12 cellular contexts compared by ENCODE assay signal in the genomic region with DNA sequence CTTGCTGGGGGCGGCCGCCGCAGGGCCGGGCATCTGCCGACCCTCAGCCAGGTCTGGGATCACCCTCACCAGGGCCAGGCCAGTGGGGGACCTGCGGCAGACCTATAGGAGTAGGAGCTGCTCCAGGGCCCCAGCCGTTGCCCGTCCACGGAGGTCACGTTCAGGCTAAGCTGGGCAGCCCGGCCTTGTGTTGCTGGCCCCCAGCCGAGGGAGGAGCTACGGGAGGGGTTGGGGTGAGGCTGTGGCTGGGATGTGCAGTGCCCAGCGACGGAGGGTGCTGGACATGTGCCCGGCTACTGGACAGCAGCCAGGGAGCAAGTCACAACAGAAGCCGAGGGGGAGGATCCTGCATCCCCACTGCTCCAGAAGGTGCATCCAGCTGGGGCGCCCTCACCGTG. TPM values are rescaled to one million over a fixed set of nuclear protein-coding genes. Genes with fewer than 3 reads are reported as not detected.
DNase-seq lines count a peak whose midpoint lies in the region; ATAC-seq and TF ChIP-seq lines count a peak whose summit lies in the region.
"Had no signal": no experiment of that assay in that cellular context is flagged by ENCODE, and none has a peak within 500 bp of the region (broad histone marks: within the 10 kb centered on the region; RNA-seq: fewer than 3 reads in every experiment).

No MANE protein-coding gene starts in this region.

- H3K9me3 ChIP-seq in HCT116 (ENCODE audit: control insufficient read depth in 1 of 2, insufficient read depth in 1 of 2, low read depth in 1 of 2, low read length in 2 of 2) (no peaks in the 10 kb centered on the region), SJCRH30 (replicated peaks) (no peaks in the 10 kb centered on the region)

- H2AFZ ChIP-seq in HCT116 (ENCODE audit: low read depth, low read length, poor library complexity, severe bottlenecking) = no peak overlapping the region

- POLR2A ChIA-PET in HCT116 (lab: Charles Lee) = no interaction called here

- TF ChIP-seq RAD21 in HCT116 (IDR thresholded peaks at IDR 0.05; ENCODE audit: low read depth) = no peak

- H4K20me1 ChIP-seq in HCT116 (ENCODE audit: insufficient read depth) = no peaks in the 10 kb centered on the region

- RAD21 ChIA-PET in HCT116 (lab: Charles Lee; ENCODE audit: low non-redundant PET in 1 of 2, low total read pairs in 2 of 2, uncharacterized antibody in 2 of 2, unreplicated experiment in 2 of 2) = no interaction called here

- H3K9me2 ChIP-seq in HCT116 (ENCODE audit: insufficient read depth) = no peaks in the 10 kb centered on the region

- no TSS peak for BruUV-seq in HCT116 (replicated peaks; lab: Mats Ljungman, UMichigan)

- peak overlapping the region; percentile 78 for H3K4me2 ChIP-seq in HCT116 (ENCODE audit: low read length)

- peak overlapping the region; percentile 54; the same call in 1 of the 2 replicates for H3K27ac ChIP-seq in HCT116 (ENCODE audit: low read depth, low read length)
- H3K27ac ChIP-seq in SJCRH30 = peak overlapping the region; percentile 20; the same call in 1 of the 2 replicates

- no peak for TF ChIP-seq CTCF in HCT116 (IDR thresholded peaks at IDR 0.05 in 2 of 3, conservative IDR thresholded peaks at IDR 0.05 in 1 of 3; ENCODE audit: borderline replicate concordance in 1 of 3, insufficient read depth in 1 of 3, low read depth in 2 of 3, low read length in 2 of 3)
- TF ChIP-seq CTCF in retinal pigment epithelial cell (conservative IDR thresholded peaks at IDR 0.05; ENCODE audit: low read depth, low read length) = no peak
- TF ChIP-seq CTCF in foreskin fibroblast (IDR thresholded peaks at IDR 0.05; ENCODE audit: low read depth, low read length) = no peak

- DNase-seq in HCT116 (ENCODE audit: low read depth, low spot score) = no peak
- DNase-seq in SJCRH30 = peak; percentile 37 to 47
- DNase-seq in left cardiac atrium = peak; percentile 69
- peak; percentile 23 for DNase-seq in retinal pigment epithelial cell (ENCODE audit: low read depth)
- DNase-seq in foreskin fibroblast = no peak
- DNase-seq: CD4-positive, CD25-positive, alpha-beta regulatory T cell; T-cell had no signal

- intact Hi-C loops in HCT116 (cut with micrococcal nuclease) = loop anchor here (10.0 kb wide), 3 partner anchors 157 to 717 kb away; a partner anchor contains a TSS
- intact Hi-C loops in left cardiac atrium (cut with DNase I) = loop anchor here in 1 of 2 donors (10.0 kb wide), 2 partner anchors 237 to 483 kb away; no protein-coding TSS in a partner anchor

- H3K36me3 ChIP-seq in HCT116 (ENCODE audit: control insufficient read depth in 1 of 2, insufficient read depth in 2 of 2, low read length in 2 of 2) (no peaks in the 10 kb centered on the region), SJCRH30 (no peaks in the 10 kb centered on the region)

- H3K4me3 ChIP-seq in HCT116 (replicated peaks in 1 of 2; ENCODE audit: low read depth in 1 of 2, low read length in 2 of 2) (no peak overlapping the region), SJCRH30 (no peak overlapping the region), retinal pigment epithelial cell (ENCODE audit: low read length) (no peak overlapping the region), foreskin fibroblast (ENCODE audit: low read depth in 1 of 2, low read length in 2 of 2) (no peak overlapping the region)

- no peak for TF ChIP-seq POLR2A in HCT116 (IDR thresholded peaks at IDR 0.05; ENCODE audit: borderline replicate concordance, extremely low read depth, insufficient read depth, insufficient read length)

- peaks cover 14 to 22% of the 10 kb centered on the region in 2 experiments for H3K4me1 ChIP-seq in HCT116 (ENCODE audit: control insufficient read depth in 1 of 2, insufficient read depth in 2 of 2, low read length in 2 of 2)
- H3K4me1 ChIP-seq in SJCRH30 = peaks cover 9% of the 10 kb centered on the region

- H3K27me3 ChIP-seq in HCT116 (ENCODE audit: insufficient read depth, low read length) (no peaks in the 10 kb centered on the region), SJCRH30 (no peaks in the 10 kb centered on the region)

- peak overlapping the region; percentile 41 for H3K9ac ChIP-seq in HCT116 (ENCODE audit: low read length)

- H3K79me2 ChIP-seq in HCT116 (ENCODE audit: insufficient read depth, low read length) = no peaks in the 10 kb centered on the region

- 0 out of 2 replicates have a peak, but pooled peaks have one; percentile 15 for ATAC-seq in HCT116
- ATAC-seq in left cardiac atrium = peak; percentile 72 to 83
- no peak for ATAC-seq in HG02642 (IDR thresholded peaks at IDR 0.05; ENCODE audit: poor library complexity, unreplicated experiment)
- no peak for ATAC-seq in HG02970 (IDR thresholded peaks at IDR 0.05; ENCODE audit: low FRiP score, unreplicated experiment)
- no peak for ATAC-seq in HG03378 (IDR thresholded peaks at IDR 0.05; ENCODE audit: unreplicated experiment)
- ATAC-seq: T-cell had no signal

- CTCF ChIA-PET in HCT116 (lab: Charles Lee) = interaction anchor here (1.9 kb wide), 2 partner anchors 12 to 151 kb away, joined by 6 to 9 read pairs; no protein-coding TSS in a partner anchor

TF ChIP-seq in HCT116, 20 proteins besides CTCF, POLR2A, EP300 and RAD21:
- TF ChIP-seq CBX3 (IDR thresholded peaks at IDR 0.05; ENCODE audit: low read depth) = no peak
- TF ChIP-seq SIN3A (IDR thresholded peaks at IDR 0.05; ENCODE audit: low read depth) = no peak
- no peak for TF ChIP-seq FOSL1 (IDR thresholded peaks at IDR 0.05; ENCODE audit: low read depth)
- no peak for TF ChIP-seq CEBPB (IDR thresholded peaks at IDR 0.05; ENCODE audit: low read depth)
- TF ChIP-seq, protein P1, sequence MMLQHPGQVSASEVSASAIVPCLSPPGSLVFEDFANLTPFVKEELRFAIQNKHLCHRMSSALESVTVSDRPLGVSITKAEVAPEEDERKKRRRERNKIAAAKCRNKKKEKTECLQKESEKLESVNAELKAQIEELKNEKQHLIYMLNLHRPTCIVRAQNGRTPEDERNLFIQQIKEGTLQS (IDR thresholded peaks at IDR 0.05) = no peak
- TF ChIP-seq POLR2AphosphoS5 (IDR thresholded peaks at IDR 0.05; ENCODE audit: low read depth, low read length) = no peak
- TF ChIP-seq SRF (IDR thresholded peaks at IDR 0.05; ENCODE audit: low read depth) = no peak
- no peak for TF ChIP-seq ELF1 (IDR thresholded peaks at IDR 0.05; ENCODE audit: borderline replicate concordance, low read depth)
- TF ChIP-seq, protein P2, sequence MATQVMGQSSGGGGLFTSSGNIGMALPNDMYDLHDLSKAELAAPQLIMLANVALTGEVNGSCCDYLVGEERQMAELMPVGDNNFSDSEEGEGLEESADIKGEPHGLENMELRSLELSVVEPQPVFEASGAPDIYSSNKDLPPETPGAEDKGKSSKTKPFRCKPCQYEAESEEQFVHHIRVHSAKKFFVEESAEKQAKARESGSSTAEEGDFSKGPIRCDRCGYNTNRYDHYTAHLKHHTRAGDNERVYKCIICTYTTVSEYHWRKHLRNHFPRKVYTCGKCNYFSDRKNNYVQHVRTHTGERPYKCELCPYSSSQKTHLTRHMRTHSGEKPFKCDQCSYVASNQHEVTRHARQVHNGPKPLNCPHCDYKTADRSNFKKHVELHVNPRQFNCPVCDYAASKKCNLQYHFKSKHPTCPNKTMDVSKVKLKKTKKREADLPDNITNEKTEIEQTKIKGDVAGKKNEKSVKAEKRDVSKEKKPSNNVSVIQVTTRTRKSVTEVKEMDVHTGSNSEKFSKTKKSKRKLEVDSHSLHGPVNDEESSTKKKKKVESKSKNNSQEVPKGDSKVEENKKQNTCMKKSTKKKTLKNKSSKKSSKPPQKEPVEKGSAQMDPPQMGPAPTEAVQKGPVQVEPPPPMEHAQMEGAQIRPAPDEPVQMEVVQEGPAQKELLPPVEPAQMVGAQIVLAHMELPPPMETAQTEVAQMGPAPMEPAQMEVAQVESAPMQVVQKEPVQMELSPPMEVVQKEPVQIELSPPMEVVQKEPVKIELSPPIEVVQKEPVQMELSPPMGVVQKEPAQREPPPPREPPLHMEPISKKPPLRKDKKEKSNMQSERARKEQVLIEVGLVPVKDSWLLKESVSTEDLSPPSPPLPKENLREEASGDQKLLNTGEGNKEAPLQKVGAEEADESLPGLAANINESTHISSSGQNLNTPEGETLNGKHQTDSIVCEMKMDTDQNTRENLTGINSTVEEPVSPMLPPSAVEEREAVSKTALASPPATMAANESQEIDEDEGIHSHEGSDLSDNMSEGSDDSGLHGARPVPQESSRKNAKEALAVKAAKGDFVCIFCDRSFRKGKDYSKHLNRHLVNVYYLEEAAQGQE (IDR thresholded peaks at IDR 0.05; ENCODE audit: low read depth) = no peak
- TF ChIP-seq, protein P3, sequence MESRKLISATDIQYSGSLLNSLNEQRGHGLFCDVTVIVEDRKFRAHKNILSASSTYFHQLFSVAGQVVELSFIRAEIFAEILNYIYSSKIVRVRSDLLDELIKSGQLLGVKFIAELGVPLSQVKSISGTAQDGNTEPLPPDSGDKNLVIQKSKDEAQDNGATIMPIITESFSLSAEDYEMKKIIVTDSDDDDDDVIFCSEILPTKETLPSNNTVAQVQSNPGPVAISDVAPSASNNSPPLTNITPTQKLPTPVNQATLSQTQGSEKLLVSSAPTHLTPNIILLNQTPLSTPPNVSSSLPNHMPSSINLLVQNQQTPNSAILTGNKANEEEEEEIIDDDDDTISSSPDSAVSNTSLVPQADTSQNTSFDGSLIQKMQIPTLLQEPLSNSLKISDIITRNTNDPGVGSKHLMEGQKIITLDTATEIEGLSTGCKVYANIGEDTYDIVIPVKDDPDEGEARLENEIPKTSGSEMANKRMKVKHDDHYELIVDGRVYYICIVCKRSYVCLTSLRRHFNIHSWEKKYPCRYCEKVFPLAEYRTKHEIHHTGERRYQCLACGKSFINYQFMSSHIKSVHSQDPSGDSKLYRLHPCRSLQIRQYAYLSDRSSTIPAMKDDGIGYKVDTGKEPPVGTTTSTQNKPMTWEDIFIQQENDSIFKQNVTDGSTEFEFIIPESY (IDR thresholded peaks at IDR 0.05; ENCODE audit: extremely low read depth, insufficient replicate concordance, low read length) = no peak
- no peak for TF ChIP-seq EZH2 (IDR thresholded peaks at IDR 0.05)

RNA-seq across cellular contexts. Expression of a gene that starts 39.6 kb away (rescaled TPM):
- total RNA-seq in HCT116 (2021; ENCODE audit: unreplicated experiment) (not detected), left cardiac atrium (not detected)
- not detected in 2 replicates for polyA plus RNA-seq in HCT116 (2012)
- total RNA-seq in SJCRH30 (2014; rRNA removed; shearing (Covaris generic)) = not detected in 2 replicates
- total RNA-seq: CD4-positive, CD25-positive, alpha-beta regulatory T cell; osteoblast; urinary bladder had no signal
- polyA plus RNA-seq: CD4-positive, CD25-positive, alpha-beta regulatory T cell; urinary bladder had no signal

RNA-seq across cellular contexts. Expression of a gene that starts 50.0 kb away (rescaled TPM):
- total RNA-seq in HCT116 (2021; ENCODE audit: unreplicated experiment) (29.6 TPM), left cardiac atrium (10 to 100 TPM; 53.7 to 54.1 TPM)
- 23.5 and 27.2 TPM in 2 replicates for polyA plus RNA-seq in HCT116 (2012)
- 11.5 and 12.0 TPM in 2 replicates for total RNA-seq in SJCRH30 (2014; rRNA removed; shearing (Covaris generic))

Comparison
In these comparisons a context has a peak if more than half of its experiments do, and no peak if none do; other contexts are left out.
1. ATAC-seq: peak in HCT116 (single experiment) and left cardiac atrium (2 of 2); none in HG02642 (single experiment), HG02970 (single experiment) and HG03378 (single experiment).
2. DNase-seq: peak in SJCRH30 (2 of 2), left cardiac atrium (single experiment) and retinal pigment epithelial cell (single experiment); none in HCT116 (single experiment) and foreskin fibroblast (0 of 2).